Comparison of ENCODE assay signal across 18 cellular contexts in the genomic region with DNA sequence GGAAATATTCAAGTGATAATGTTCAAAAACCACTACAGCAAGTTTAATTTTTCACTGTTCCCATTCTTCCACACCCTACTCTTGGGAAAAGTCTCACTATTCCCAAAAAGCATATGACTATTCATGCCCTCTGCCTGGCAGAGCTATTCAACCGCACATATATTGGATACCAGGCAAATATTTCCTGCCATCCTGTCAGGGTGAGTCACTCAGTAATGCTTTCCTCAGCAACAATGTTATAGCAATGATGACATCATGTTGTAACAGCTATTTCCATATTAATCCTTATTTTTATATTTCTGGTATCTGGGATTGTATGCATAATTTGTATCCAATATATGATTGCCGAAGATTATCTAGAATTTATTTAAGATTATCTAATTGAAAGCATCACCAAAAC.
DNase-seq lines count a peak whose midpoint lies in the region; ATAC-seq and TF ChIP-seq lines count a peak whose summit lies in the region.
"Had no signal": no experiment of that assay in that cellular context is flagged by ENCODE, and none has a peak within 500 bp of the region (broad histone marks: within the 10 kb centered on the region; RNA-seq: fewer than 3 reads in every experiment).

No MANE protein-coding gene starts in this region.

- CTCF ChIA-PET in activated CD8-positive, alpha-beta T cell treated with anti-CD3 and anti-CD28 coated beads for 36 hours (lab: Charles Lee), result no interaction called here

- no peak overlapping the region for H2AK5ac ChIP-seq in neuronal stem cell (ENCODE audit: low read depth, low read length)

- H3K9me3 Mint-ChIP-seq in activated CD8-positive, alpha-beta T cell treated with anti-CD3 and anti-CD28 coated beads for 36 hours, result peaks cover 6% of the 10 kb centered on the region

- H3K79me1 ChIP-seq in neuronal stem cell (ENCODE audit: low read depth, low read length), result no peaks in the 10 kb centered on the region

- H3K14ac ChIP-seq in neuronal stem cell (ENCODE audit: low read length), result no peak overlapping the region

- no peaks in the 10 kb centered on the region for H3K36me3 ChIP-seq in neuronal stem cell (replicated peaks in 1 of 2; ENCODE audit: control insufficient read depth in 2 of 2, insufficient read depth in 2 of 2, low read length in 2 of 2)
- H3K36me3 ChIP-seq: right atrium auricular region, transverse colon had no signal

- no peak overlapping the region for H3K27ac ChIP-seq in neuronal stem cell (replicated peaks; ENCODE audit: low read length)
- H3K27ac ChIP-seq: 22Rv1, hepatocyte, right atrium auricular region, transverse colon had no signal

- no peak for ATAC-seq in activated CD8-positive, alpha-beta T cell treated with anti-CD3 and anti-CD28 coated beads for 36 hours
- ATAC-seq: activated CD8-positive, alpha-beta memory T cell treated with anti-CD3 and anti-CD28 coated beads, Interleukin-2, amount 10 ng/mL, durations not matched to agents 7 days and 5 days; CD8-positive, alpha-beta T cell; K562; naive thymus-derived CD4-positive, alpha-beta T cell had no signal

- no peak overlapping the region for H3K18ac ChIP-seq in neuronal stem cell (ENCODE audit: low read length)

- H2BK120ac ChIP-seq in neuronal stem cell (ENCODE audit: low read depth, low read length), result no peak overlapping the region

- no peak for TF ChIP-seq CTCF in fibroblast of pulmonary artery (IDR thresholded peaks at IDR 0.05; ENCODE audit: low read length, missing control alignments)
- TF ChIP-seq CTCF in activated CD8-positive, alpha-beta T cell treated with anti-CD3 and anti-CD28 coated beads for 36 hours (IDR thresholded peaks at IDR 0.05), result no peak

- no peak overlapping the region for H3K27ac Mint-ChIP-seq in activated CD8-positive, alpha-beta T cell treated with anti-CD3 and anti-CD28 coated beads for 36 hours
- H3K27ac Mint-ChIP-seq: activated B cell treated with CpG ODN at 0.5 μM for 24 hours; activated CD8-positive, alpha-beta memory T cell treated with anti-CD3 and anti-CD28 coated beads, Interleukin-2, amount 10 ng/mL, durations not matched to agents 7 days and 5 days; CD8-positive, alpha-beta T cell; naive thymus-derived CD4-positive, alpha-beta T cell had no signal

- no peak overlapping the region for H3K4me3 Mint-ChIP-seq in activated CD8-positive, alpha-beta T cell treated with anti-CD3 and anti-CD28 coated beads for 36 hours
- H3K4me3 Mint-ChIP-seq: activated B cell treated with CpG ODN at 0.5 μM for 24 hours; activated CD8-positive, alpha-beta memory T cell treated with anti-CD3 and anti-CD28 coated beads, Interleukin-2, amount 10 ng/mL, durations not matched to agents 7 days and 5 days; CD8-positive, alpha-beta T cell; naive thymus-derived CD4-positive, alpha-beta T cell had no signal

- no peaks in the 10 kb centered on the region for H3K36me3 Mint-ChIP-seq in activated CD8-positive, alpha-beta T cell treated with anti-CD3 and anti-CD28 coated beads for 36 hours (ENCODE audit: low read depth)
- H3K36me3 Mint-ChIP-seq: activated CD8-positive, alpha-beta memory T cell treated with anti-CD3 and anti-CD28 coated beads, Interleukin-2, amount 10 ng/mL, durations not matched to agents 7 days and 5 days; CD8-positive, alpha-beta T cell; naive thymus-derived CD4-positive, alpha-beta T cell had no signal

- H2BK12ac ChIP-seq in neuronal stem cell (ENCODE audit: low read length), result no peak overlapping the region

- DNase-seq in DMS53 (lab: John Stamatoyannopoulos, UW), result peak; percentile 19
- DNase-seq in DMS53 treated with DMSO at 0.1 percent for 48 hours (lab: John Stamatoyannopoulos, UW; ENCODE audit: unreplicated experiment), result no peak
- peak; percentile 10 to 20 for DNase-seq in SW 1271 (lab: John Stamatoyannopoulos, UW)
- peak; percentile 52 for DNase-seq in fibroblast of pulmonary artery (ENCODE audit: low read depth)
- no peak for DNase-seq in activated CD8-positive, alpha-beta T cell treated with anti-CD3 and anti-CD28 coated beads for 36 hours
- DNase-seq in NCI-H446 (lab: John Stamatoyannopoulos, UW), result no peak
- no peak for DNase-seq in neuronal stem cell (ENCODE audit: low spot score)
- DNase-seq in NCI-H1417 treated with DMSO at 0.1 percent for 48 hours (lab: John Stamatoyannopoulos, UW), result no peak
- DNase-seq: activated B cell treated with CpG ODN at 0.5 μM for 24 hours; activated CD8-positive, alpha-beta memory T cell treated with anti-CD3 and anti-CD28 coated beads, Interleukin-2, amount 10 ng/mL, durations not matched to agents 7 days and 5 days; CD8-positive, alpha-beta T cell; naive thymus-derived CD4-positive, alpha-beta T cell; T-helper 1 cell; transverse colon had no signal

- POLR2A ChIA-PET in activated CD8-positive, alpha-beta T cell treated with anti-CD3 and anti-CD28 coated beads for 36 hours (lab: Charles Lee), result no interaction called here

- H3K4me2 ChIP-seq in neuronal stem cell (ENCODE audit: insufficient read depth, low read length, poor library complexity, severe bottlenecking), result no peak overlapping the region
- H3K4me2 ChIP-seq: hepatocyte had no signal

- H3K4ac ChIP-seq in neuronal stem cell (ENCODE audit: low read length), result no peak overlapping the region

- intact Hi-C loops in activated CD8-positive, alpha-beta T cell treated with anti-CD3 and anti-CD28 coated beads for 36 hours (cut with micrococcal nuclease), result no loop called here

- no CpG with 5 or more reads among the region's 2 CpGs for WGBS in neuronal stem cell (ENCODE audit: extremely low coverage in 2 of 2, insufficient read length in 2 of 2, insufficient replicate concordance in 1 of 2), 2 donors

- no peak overlapping the region for H2AFZ ChIP-seq in neuronal stem cell (ENCODE audit: low read length)
- H2AFZ ChIP-seq: hepatocyte had no signal

- no peak overlapping the region for H4K8ac ChIP-seq in neuronal stem cell (ENCODE audit: low read depth, low read length)

- no peaks in the 10 kb centered on the region for H3K27me3 Mint-ChIP-seq in activated CD8-positive, alpha-beta T cell treated with anti-CD3 and anti-CD28 coated beads for 36 hours
- H3K27me3 Mint-ChIP-seq: activated B cell treated with CpG ODN at 0.5 μM for 24 hours; activated CD8-positive, alpha-beta memory T cell treated with anti-CD3 and anti-CD28 coated beads, Interleukin-2, amount 10 ng/mL, durations not matched to agents 7 days and 5 days; naive thymus-derived CD4-positive, alpha-beta T cell had no signal

- no peaks in the 10 kb centered on the region for H3K9me3 ChIP-seq in neuronal stem cell (replicated peaks in 1 of 2; ENCODE audit: control insufficient read depth in 2 of 2, insufficient read depth in 1 of 2, low read depth in 1 of 2, low read length in 2 of 2)
- H3K9me3 ChIP-seq: right atrium auricular region, transverse colon had no signal

- no peaks in the 10 kb centered on the region for H3K27me3 ChIP-seq in neuronal stem cell (ENCODE audit: control insufficient read depth in 3 of 3, insufficient read depth in 3 of 3, low read depth in 1 of 3, low read length in 3 of 3)
- H3K27me3 ChIP-seq: hepatocyte, right atrium auricular region, transverse colon had no signal

- no peak overlapping the region for H3K9ac ChIP-seq in neuronal stem cell (ENCODE audit: low read depth, low read length, poor library complexity)

- no peaks in the 10 kb centered on the region for H3K4me1 ChIP-seq in neuronal stem cell (ENCODE audit: control insufficient read depth in 2 of 2, insufficient read depth in 1 of 2, low read depth in 1 of 2, low read length in 2 of 2)
- H3K4me1 ChIP-seq: right atrium auricular region, transverse colon had no signal

- H2BK15ac ChIP-seq in neuronal stem cell (ENCODE audit: low read length), result no peak overlapping the region

- H3K4me3 ChIP-seq in fibroblast of pulmonary artery (replicated peaks; ENCODE audit: low read depth, low read length) (no peak overlapping the region), neuronal stem cell (ENCODE audit: low read length in 2 of 2) (no peak overlapping the region)
- H3K4me3 ChIP-seq: hepatocyte, K562, right atrium auricular region, transverse colon had no signal

- no peak overlapping the region for H4K91ac ChIP-seq in neuronal stem cell (ENCODE audit: low read depth, low read length, poor library complexity)

- H3K4me1 Mint-ChIP-seq in activated CD8-positive, alpha-beta T cell treated with anti-CD3 and anti-CD28 coated beads for 36 hours (ENCODE audit: low read depth), result no peaks in the 10 kb centered on the region
- H3K4me1 Mint-ChIP-seq: activated B cell treated with CpG ODN at 0.5 μM for 24 hours; activated CD8-positive, alpha-beta memory T cell treated with anti-CD3 and anti-CD28 coated beads, Interleukin-2, amount 10 ng/mL, durations not matched to agents 7 days and 5 days had no signal

- no peak overlapping the region for H2BK5ac ChIP-seq in neuronal stem cell (ENCODE audit: low read length)

- H3K23ac ChIP-seq in neuronal stem cell (ENCODE audit: low read depth, low read length, poor library complexity), result no peak overlapping the region

Comparison
In these comparisons a context has a peak if more than half of its experiments do, and no peak if none do; other contexts are left out.
1. DNase-seq: peak in DMS53 (single experiment), SW 1271 (2 of 2) and fibroblast of pulmonary artery (single experiment); none in DMS53 treated with DMSO at 0.1 percent for 48 hours (single experiment), activated CD8-positive, alpha-beta T cell treated with anti-CD3 and anti-CD28 coated beads for 36 hours (single experiment), NCI-H446 (0 of 2), neuronal stem cell (single experiment) and NCI-H1417 treated with DMSO at 0.1 percent for 48 hours (single experiment).